In genomic region chr10:114179148-114179547, GRCh38 we compare ENCODE assay signal across 26 cellular contexts. TPM values are rescaled to one million over a fixed set of nuclear protein-coding genes. Genes with fewer than 3 reads are reported as not detected.
DNase-seq lines count a peak whose midpoint lies in the region; FAIRE-seq and TF ChIP-seq lines count a peak whose summit lies in the region.
"Had no signal": no experiment of that assay in that cellular context is flagged by ENCODE, and none has a peak within 500 bp of the region (broad histone marks: within the 10 kb centered on the region; RNA-seq: fewer than 3 reads in every experiment).

TSS of gene TDRD1 (plus strand) at chr10:114179353. CDS start at chr10:114187832, 8,479 bp downstream.

- H3K4me1 Mint-ChIP-seq in activated naive CD4-positive, alpha-beta T cell treated with anti-CD3 and anti-CD28 coated beads for 36 hours (ENCODE audit: low read depth) = peaks cover 11% of the 10 kb centered on the region
- H3K4me1 Mint-ChIP-seq in nephron progenitor cell = peaks cover 18% of the 10 kb centered on the region

- 70% methylated on average over 21 of the region's 28 CpGs; no CpG with 5 or more reads in 1 of the 2 experiments for WGBS in H1 (ENCODE audit: extremely low coverage in 1 of 2, insufficient coverage in 1 of 2, insufficient read length in 1 of 2, insufficient replicate concordance in 2 of 2, low coverage in 1 of 2, low lambda C conversion rate in 2 of 2, missing lambda C conversion rate in 1 of 2), 2 experiments
- no CpG with 5 or more reads among the region's 28 CpGs for WGBS in trophoblast cell (ENCODE audit: extremely low coverage, insufficient coverage, insufficient read length)

- H3K4me1 ChIP-seq in H1 (replicated peaks in 1 of 4; ENCODE audit: control insufficient read depth in 3 of 4, insufficient read depth in 4 of 4, low read length in 3 of 4) (peaks cover 0 to 2% (median under 1%) of the 10 kb centered on the region in 4 experiments; a peak in 3 of 7 replicates), trophoblast cell (ENCODE audit: control insufficient read depth in 1 of 2, insufficient read depth in 2 of 2, low read length in 2 of 2) (peaks cover 3 to 4% of the 10 kb centered on the region in 2 experiments)

- TF ChIP-seq RAD21 in H1 (IDR thresholded peaks at IDR 0.05 in 1 of 2, conservative IDR thresholded peaks at IDR 0.05 in 1 of 2; ENCODE audit: low read depth in 2 of 2, low read length in 2 of 2) = no peak

- no peaks in the 10 kb centered on the region for H3K79me2 ChIP-seq in H1 (ENCODE audit: control insufficient read depth in 1 of 2, insufficient read depth in 2 of 2, low read length in 2 of 2)
- no peaks in the 10 kb centered on the region for H3K79me2 ChIP-seq in trophoblast cell (ENCODE audit: control insufficient read depth, insufficient read depth, low read length, poor library complexity)

- 0 out of 7 replicates have a peak within 1 kb of the TSS, but pooled peaks of 1 of the 4 experiments have one; percentile 28 for H3K9ac ChIP-seq in H1 (replicated peaks in 1 of 4; ENCODE audit: extremely low read depth in 1 of 4, low read depth in 3 of 4, low read length in 3 of 4)
- no peak within 1 kb of the TSS for H3K9ac ChIP-seq in trophoblast cell (ENCODE audit: low read length)

- no peak within 1 kb of the TSS for H3K56ac ChIP-seq in H1 (replicated peaks; ENCODE audit: insufficient read length, low read depth, low read length)

- no peak within 1 kb of the TSS for H4K12ac ChIP-seq in trophoblast cell (ENCODE audit: low read depth, low read length)

- POLR2A ChIA-PET in H1 (lab: Charles Lee; ENCODE audit: partially characterized antibody) = no interaction called here

- H3K27me3 Mint-ChIP-seq in activated naive CD4-positive, alpha-beta T cell treated with anti-CD3 and anti-CD28 coated beads for 36 hours (ENCODE audit: low read depth) = no peaks in the 10 kb centered on the region
- peaks cover 2% of the 10 kb centered on the region for H3K27me3 Mint-ChIP-seq in nephron progenitor cell (ENCODE audit: low read depth, poor library complexity)
- H3K27me3 Mint-ChIP-seq: stimulated activated naive CD8-positive, alpha-beta T cell treated with anti-CD3 and anti-CD28 coated beads, Interleukin-15, Interleukin-2, amounts not matched to agents 100 ng/mL and 50 ng/mL, for 24 hours had no signal

- H3K36me3 ChIP-seq in H1 (ENCODE audit: control insufficient read depth in 2 of 4, insufficient read depth in 4 of 4, low read length in 3 of 4) = no peaks in the 10 kb centered on the region
- no peaks in the 10 kb centered on the region for H3K36me3 ChIP-seq in trophoblast cell (ENCODE audit: control insufficient read depth in 1 of 2, insufficient read depth in 2 of 2, low read length in 2 of 2)
- H3K36me3 ChIP-seq: tibial nerve had no signal

- peak within 1 kb of the TSS; percentile 81; the same call in 1 of the 2 replicates for H2BK12ac ChIP-seq in H1 (ENCODE audit: low read depth, low read length)
- no peak within 1 kb of the TSS for H2BK12ac ChIP-seq in trophoblast cell (ENCODE audit: low read length)

- FAIRE-seq in H1 (lab: Jason Lieb, UNC) = no peak
- FAIRE-seq: colon, K562 had no signal

- peak within 1 kb of the TSS; percentile 26 for H3K4me3 ChIP-seq in HFF-Myc (replicated peaks; ENCODE audit: low read depth, low read length)
- H3K4me3 ChIP-seq in H1 (ENCODE audit: extremely low read depth in 1 of 4, insufficient read depth in 2 of 4, low read depth in 3 of 4, low read length in 4 of 4) = no peak within 1 kb of the TSS
- H3K4me3 ChIP-seq in trophoblast cell (ENCODE audit: low read depth, low read length) = no peak within 1 kb of the TSS
- H3K4me3 ChIP-seq: K562, tibial nerve had no signal

- H3K36me3 Mint-ChIP-seq in activated naive CD4-positive, alpha-beta T cell treated with anti-CD3 and anti-CD28 coated beads for 36 hours (ENCODE audit: low read depth) = no peaks in the 10 kb centered on the region
- H3K36me3 Mint-ChIP-seq in nephron progenitor cell (ENCODE audit: low read depth) = no peaks in the 10 kb centered on the region
- H3K36me3 Mint-ChIP-seq: activated naive CD8-positive, alpha-beta T cell treated with anti-CD3 and anti-CD28 coated beads for 36 hours had no signal

- no peak for TF ChIP-seq EP300 in H1 (IDR thresholded peaks at IDR 0.05; ENCODE audit: borderline replicate concordance in 1 of 2, low read depth in 2 of 2, low read length in 2 of 2)

- H3K27ac Mint-ChIP-seq in activated naive CD4-positive, alpha-beta T cell treated with anti-CD3 and anti-CD28 coated beads for 36 hours = no peak within 1 kb of the TSS
- peak within 1 kb of the TSS; percentile 39 for H3K27ac Mint-ChIP-seq in nephron progenitor cell
- H3K27ac Mint-ChIP-seq: activated naive CD8-positive, alpha-beta T cell treated with anti-CD3 and anti-CD28 coated beads for 36 hours; activated T-cell treated with anti-CD3 and anti-CD28 coated beads, Interleukin-2, amount 50 U/mL, for 72 hours; effector memory CD8-positive, alpha-beta T cell; stimulated activated naive CD8-positive, alpha-beta T cell treated with anti-CD3 and anti-CD28 coated beads, Interleukin-15, Interleukin-2, amounts not matched to agents 100 ng/mL and 50 ng/mL, for 24 hours had no signal

- peak within 1 kb of the TSS; percentile 27; the same call in 1 of the 2 replicates for H2BK20ac ChIP-seq in H1 (ENCODE audit: low read length)

- 0 out of 2 replicates have a peak within 1 kb of the TSS, but pooled peaks have one; percentile 22 for H2BK15ac ChIP-seq in H1 (ENCODE audit: low read length)

- TF ChIP-seq CTCF in HFF-Myc (IDR thresholded peaks at IDR 0.05; ENCODE audit: low read depth, low read length, missing control alignments) (no peak), H1 (IDR thresholded peaks at IDR 0.05; ENCODE audit: control extremely low read depth in 1 of 3, insufficient read depth in 1 of 3, low read depth in 1 of 3, low read length in 3 of 3) (no peak), nephron progenitor cell (IDR thresholded peaks at IDR 0.05) (no peak)

- no peaks in the 10 kb centered on the region for H3K79me1 ChIP-seq in H1 (ENCODE audit: low read depth, low read length)
- no peaks in the 10 kb centered on the region for H3K79me1 ChIP-seq in trophoblast cell (ENCODE audit: low read length)

- H3K27ac ChIP-seq in H1 (ENCODE audit: low read depth, low read length) (no peak within 1 kb of the TSS), trophoblast cell (ENCODE audit: low read depth, low read length) (no peak within 1 kb of the TSS)
- H3K27ac ChIP-seq: tibial nerve had no signal

- peaks cover 5% of the 10 kb centered on the region; the same call in 1 of the 2 replicates for H3K23me2 ChIP-seq in H1 (ENCODE audit: low read depth, low read length)

- H3K23ac ChIP-seq in H1 (ENCODE audit: insufficient read length) = no peak within 1 kb of the TSS
- no peak within 1 kb of the TSS for H3K23ac ChIP-seq in trophoblast cell (ENCODE audit: low read length)

- H3K4me2 ChIP-seq in H1 (ENCODE audit: insufficient read depth in 1 of 2, low read depth in 2 of 2, low read length in 2 of 2) (peak within 1 kb of the TSS; percentile 2 to 45; a peak in 3 of 4 replicates), trophoblast cell (ENCODE audit: low read length) (no peak within 1 kb of the TSS)

- H4K20me1 ChIP-seq in H1 (replicated peaks in 1 of 2; ENCODE audit: control insufficient read depth in 1 of 2, insufficient read depth in 2 of 2, low read length in 2 of 2) = no peaks in the 10 kb centered on the region

- peaks cover 0 to 3% (median 0%) of the 10 kb centered on the region in 4 experiments; a peak in 1 of 7 replicates for H3K27me3 ChIP-seq in H1 (replicated peaks in 1 of 4; ENCODE audit: control insufficient read depth in 3 of 4, extremely low read depth in 1 of 4, insufficient read depth in 3 of 4, low read length in 3 of 4)
- H3K27me3 ChIP-seq in trophoblast cell (ENCODE audit: insufficient read depth, low read length) = no peaks in the 10 kb centered on the region
- H3K27me3 ChIP-seq: tibial nerve had no signal

- CTCF ChIA-PET in activated naive CD4-positive, alpha-beta T cell treated with anti-CD3 and anti-CD28 coated beads for 36 hours (lab: Charles Lee) = no interaction called here
- CTCF ChIA-PET in H1 (lab: Charles Lee; ENCODE audit: partially characterized antibody) = no interaction called here

- H3K9me3 ChIP-seq in H1 (ENCODE audit: insufficient read depth in 2 of 2, low read depth in 1 of 2, low read length in 1 of 2) = no peaks in the 10 kb centered on the region
- H3K9me3 ChIP-seq in trophoblast cell (ENCODE audit: insufficient read depth, low read depth, low read length) = no peaks in the 10 kb centered on the region
- H3K9me3 ChIP-seq: tibial nerve had no signal

- H4K5ac ChIP-seq in H1 (ENCODE audit: insufficient read length, low read depth, low read length) = no peak within 1 kb of the TSS

- H3K4me3 Mint-ChIP-seq in activated naive CD4-positive, alpha-beta T cell treated with anti-CD3 and anti-CD28 coated beads for 36 hours = peak within 1 kb of the TSS; percentile 32
- H3K4me3 Mint-ChIP-seq in nephron progenitor cell = no peak within 1 kb of the TSS
- H3K4me3 Mint-ChIP-seq: activated naive CD8-positive, alpha-beta T cell treated with anti-CD3 and anti-CD28 coated beads for 36 hours; activated T-cell treated with anti-CD3 and anti-CD28 coated beads, Interleukin-2, amount 50 U/mL, for 72 hours; effector memory CD8-positive, alpha-beta T cell; stimulated activated naive CD8-positive, alpha-beta T cell treated with anti-CD3 and anti-CD28 coated beads, Interleukin-15, Interleukin-2, amounts not matched to agents 100 ng/mL and 50 ng/mL, for 24 hours had no signal

- peak; percentile 10 for DNase-seq in activated naive CD4-positive, alpha-beta T cell treated with anti-CD3 and anti-CD28 coated beads for 36 hours
- DNase-seq in activated naive CD4-positive, alpha-beta T cell treated with anti-CD3 and anti-CD28 coated beads, Interleukin-2, amount 50 U/mL, for 16 hours = no peak
- no peak for DNase-seq in HFF-Myc (ENCODE audit: extremely low read depth, low read depth)
- DNase-seq in H1 (ENCODE audit: low read depth in 1 of 2, low spot score in 2 of 2) = peak in 1 of 2 experiments; percentile 55
- DNase-seq in nephron progenitor cell = no peak
- DNase-seq in NOMO-1 treated with dmso at 0.1 percent for 144 hours (lab: John Stamatoyannopoulos, UW; ENCODE audit: unreplicated experiment) = no peak
- no peak for DNase-seq in trophoblast cell
- no peak for DNase-seq in stimulated activated CD4-positive, alpha-beta T cell treated with anti-CD3 and anti-CD28 coated beads, Interleukin-12 subunit alpha, Interleukin-12 subunit beta, amount 100 ng/mL, for 4 hours
- DNase-seq: 8988T; activated CD8-positive, alpha-beta memory T cell treated with anti-CD3 and anti-CD28 coated beads for 24 hours; activated naive CD8-positive, alpha-beta T cell treated with anti-CD3 and anti-CD28 coated beads for 36 hours; activated T-cell treated with anti-CD3 and anti-CD28 coated beads, Interleukin-2, amount 50 U/mL, for 72 hours; AML-193; DMS79; effector memory CD8-positive, alpha-beta T cell; MM.1S; NCI-H1436 treated with DMSO at 0.1 percent for 48 hours; NK-92 treated with Interleukin-12 subunit alpha and Interleukin-12 subunit beta, amount 100 ng/mL, for 24 hours; RPMI8226; stimulated activated CD4-positive, alpha-beta T cell treated with anti-CD3 and anti-CD28 coated beads, Interleukin-4, amount 100 ng/mL, for 24 hours; T1000 had no signal

- intact Hi-C loops in activated naive CD4-positive, alpha-beta T cell treated with anti-CD3 and anti-CD28 coated beads for 36 hours (cut with micrococcal nuclease) = no loop called here

- H4K91ac ChIP-seq in H1 (replicated peaks; ENCODE audit: insufficient read length, low read length) = peak within 1 kb of the TSS; percentile 35
- H4K91ac ChIP-seq in trophoblast cell (ENCODE audit: low read depth, low read length) = no peak within 1 kb of the TSS

- H2AK5ac ChIP-seq in H1 (ENCODE audit: low read depth, low read length) = no peak within 1 kb of the TSS
- H2AK5ac ChIP-seq in trophoblast cell (ENCODE audit: low read length) = no peak within 1 kb of the TSS

- H4K8ac ChIP-seq in H1 (ENCODE audit: extremely low read depth, insufficient read depth, low read length) (peak within 1 kb of the TSS; percentile 90), trophoblast cell (ENCODE audit: low read depth, low read length) (no peak within 1 kb of the TSS)

- TF ChIP-seq POLR2A in H1 (IDR thresholded peaks at IDR 0.05; ENCODE audit: control extremely low read depth in 1 of 2, low read depth in 2 of 2, low read length in 2 of 2) = no peak

- H3K4ac ChIP-seq in H1 (replicated peaks; ENCODE audit: insufficient read length, low read depth, low read length) = no peak within 1 kb of the TSS
- H3K4ac ChIP-seq in trophoblast cell (ENCODE audit: low read depth, low read length) = no peak within 1 kb of the TSS

- H3K9me3 Mint-ChIP-seq in activated naive CD4-positive, alpha-beta T cell treated with anti-CD3 and anti-CD28 coated beads for 36 hours = no peaks in the 10 kb centered on the region
- H3K9me3 Mint-ChIP-seq in nephron progenitor cell = peaks cover 4% of the 10 kb centered on the region
- H3K9me3 Mint-ChIP-seq: activated naive CD8-positive, alpha-beta T cell treated with anti-CD3 and anti-CD28 coated beads for 36 hours; activated T-cell treated with anti-CD3 and anti-CD28 coated beads, Interleukin-2, amount 50 U/mL, for 72 hours; effector memory CD8-positive, alpha-beta T cell; stimulated activated naive CD8-positive, alpha-beta T cell treated with anti-CD3 and anti-CD28 coated beads, Interleukin-15, Interleukin-2, amounts not matched to agents 100 ng/mL and 50 ng/mL, for 24 hours had no signal

- H3K14ac ChIP-seq in H1 (ENCODE audit: insufficient read length) = no peak within 1 kb of the TSS
- H3K14ac ChIP-seq in trophoblast cell (ENCODE audit: low read length) = no peak within 1 kb of the TSS

- H2BK120ac ChIP-seq in H1 (replicated peaks; ENCODE audit: low read depth, low read length) (no peak within 1 kb of the TSS), trophoblast cell (ENCODE audit: insufficient read depth, low read length, poor library complexity) (no peak within 1 kb of the TSS)

- peak within 1 kb of the TSS; percentile 81 for H2AFZ ChIP-seq in H1 (ENCODE audit: low read length)
- no peak within 1 kb of the TSS for H2AFZ ChIP-seq in trophoblast cell (ENCODE audit: insufficient read depth, low read length, poor library complexity)

- H2BK5ac ChIP-seq in H1 (ENCODE audit: low read depth, low read length) (no peak within 1 kb of the TSS; the same call in 1 of the 2 replicates), trophoblast cell (ENCODE audit: low read depth, low read length, poor library complexity) (no peak within 1 kb of the TSS)

- H3K18ac ChIP-seq in H1 (ENCODE audit: extremely low read depth, low read length) (no peak within 1 kb of the TSS; the same call in 1 of the 2 replicates), trophoblast cell (ENCODE audit: low read length) (no peak within 1 kb of the TSS)

RNA-seq across cellular contexts. Expression of gene TDRD1, which starts in this region (rescaled TPM):
- total RNA-seq in activated naive CD4-positive, alpha-beta T cell treated with anti-CD3 and anti-CD28 coated beads for 36 hours = under 1 TPM; 0.47 to 0.79 TPM
- 0.71 and 0.92 TPM in 2 replicates for total RNA-seq in H1 (2021; fragmentation: NEBNext Ultra II Directional; extraction: Animal tissue kit (Norgen Biotek cat#: 25700))
- 0.02 and 0.05 TPM in 2 replicates for polyA plus RNA-seq in H1 (2011; rRNA removed)
- polyA plus RNA-seq in H1 (2011; cell fraction: cytosol; rRNA removed) = 0.13 TPM
- polyA plus RNA-seq in H1 (2011; cell fraction: nucleus; rRNA removed) = 0.07 TPM
- polyA plus RNA-seq in H1 (2012, experiment 1 of 2) = 0.14 to 0.21 TPM (median 0.17 TPM) in 4 replicates
- not detected for polyA plus RNA-seq in H1 (2012, experiment 2 of 2)
- polyA plus RNA-seq in H1 (2013, experiment 1 of 2) = 0.22 TPM
- polyA plus RNA-seq in H1 (2013, experiment 2 of 2) = 0.22 TPM
- 0.41 and 0.66 TPM in 2 replicates for polyA minus RNA-seq in H1 (2011; rRNA and poly(A)+ RNA removed)
- not detected for polyA minus RNA-seq in H1 (2011; cell fraction: cytosol; rRNA and poly(A)+ RNA removed)
- 0.70 TPM for polyA minus RNA-seq in H1 (2011; cell fraction: nucleus; rRNA and poly(A)+ RNA removed)
- polyA plus RNA-seq in trophoblast cell (2013) = not detected in 2 replicates
- total RNA-seq: fibroblast of lung, K562 had no signal
- polyA plus RNA-seq: K562 had no signal

Comparison
In these comparisons a context has a peak if more than half of its experiments do, and no peak if none do; other contexts are left out.
1. Peak in DNase-seq in activated naive CD4-positive, alpha-beta T cell treated with anti-CD3 and anti-CD28 coated beads for 36 hours; RNA of the gene not detected or under 1 TPM.